Comparison of ENCODE assay signal across 8 cellular contexts in the genomic region with DNA sequence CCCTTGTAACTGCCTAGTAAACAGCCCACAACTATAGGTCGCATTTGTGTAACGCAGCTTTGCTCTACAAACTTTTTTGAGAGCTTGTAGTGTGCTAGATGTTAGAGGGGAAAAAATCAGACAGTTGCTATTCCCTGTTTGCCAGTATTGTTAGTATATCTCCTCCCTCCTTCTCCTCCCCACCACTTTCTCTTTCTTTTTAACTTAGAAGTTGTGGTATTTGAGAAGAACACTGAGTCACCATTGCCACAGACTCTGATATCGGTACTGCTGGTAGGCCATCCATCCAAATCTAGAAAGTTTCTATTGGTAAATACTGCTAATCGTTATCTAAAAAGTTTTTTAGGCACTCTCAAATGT. TPM values are rescaled to one million over a fixed set of nuclear protein-coding genes. Genes with fewer than 3 reads are reported as not detected.
DNase-seq lines count a peak whose midpoint lies in the region; ATAC-seq and TF ChIP-seq lines count a peak whose summit lies in the region.

No MANE protein-coding gene starts in this region.

- H3K4me3 Mint-ChIP-seq in Caco-2 (ENCODE audit: unreplicated experiment) = peak overlapping the region; percentile 94
- H3K4me3 Mint-ChIP-seq in IgD-negative memory B cell = peak overlapping the region; percentile 93 to 100 (median 95)

- H3K4me1 ChIP-seq in Caco-2 (peaks cover 14% of the 10 kb centered on the region), thymus (ENCODE audit: control insufficient read depth, insufficient read depth, low read length) (peaks cover 12% of the 10 kb centered on the region)

- H3K4me1 Mint-ChIP-seq in Caco-2 (ENCODE audit: low read depth, unreplicated experiment) (peaks cover 21% of the 10 kb centered on the region), IgD-negative memory B cell (peaks cover 20 to 42% (median 38%) of the 10 kb centered on the region in 3 donors)

- WGBS in thymus = 11% methylated on average over 4 of the region's 4 CpGs

- CTCF ChIA-PET in Caco-2 (lab: Charles Lee) = no interaction called here

- no TSS peak for BruUV-seq in Caco-2 (replicated peaks; lab: Mats Ljungman, UMichigan)

- H3K36me3 Mint-ChIP-seq in Caco-2 (ENCODE audit: insufficient read depth, unreplicated experiment) (peaks cover 35% of the 10 kb centered on the region), IgD-negative memory B cell (peaks cover 3% of the 10 kb centered on the region)

- TF ChIP-seq CTCF in Caco-2 (IDR thresholded peaks at IDR 0.05; ENCODE audit: insufficient read depth in 1 of 2, low read depth in 1 of 2, low read length in 1 of 2, severe bottlenecking in 1 of 2, unreplicated experiment in 1 of 2) = no peak

- POLR2A ChIA-PET in Caco-2 (lab: Charles Lee) = interaction anchor here (0.6 to 1.7 kb wide), 2 partner anchors 34 to 682 kb away, joined by 3 to 8 read pairs; no protein-coding TSS in a partner anchor

- peak; percentile 32 for ATAC-seq in GM21381 (IDR thresholded peaks at IDR 0.05; ENCODE audit: unreplicated experiment)

- H3K36me3 ChIP-seq in Caco-2 (ENCODE audit: control insufficient read depth, insufficient read depth, low read length) = no peaks in the 10 kb centered on the region
- peaks cover 7% of the 10 kb centered on the region for H3K36me3 ChIP-seq in thymus (ENCODE audit: control insufficient read depth, insufficient read depth)

- no peaks in the 10 kb centered on the region for H3K9me3 Mint-ChIP-seq in Caco-2 (ENCODE audit: unreplicated experiment)
- no peaks in the 10 kb centered on the region for H3K9me3 Mint-ChIP-seq in IgD-negative memory B cell

- DNase-seq in Caco-2 = no peak
- peak; percentile 60 for DNase-seq in kidney tubule cell (ENCODE audit: low spot score)
- DNase-seq in stimulated activated naive CD4-positive, alpha-beta T cell (lab: John Stamatoyannopoulos, UW) = no peak
- DNase-seq in HK-2 (ENCODE audit: unreplicated experiment) = no peak

- H3K27me3 ChIP-seq in Caco-2 (replicated peaks; ENCODE audit: control insufficient read depth, insufficient read depth, low read length) (no peaks in the 10 kb centered on the region), thymus (ENCODE audit: control insufficient read depth, insufficient read depth) (no peaks in the 10 kb centered on the region)

- peak overlapping the region; percentile 85 for H3K27ac Mint-ChIP-seq in Caco-2 (ENCODE audit: unreplicated experiment)
- peak overlapping the region; percentile 92 to 99 (median 93) for H3K27ac Mint-ChIP-seq in IgD-negative memory B cell

- no peaks in the 10 kb centered on the region for H3K27me3 Mint-ChIP-seq in Caco-2 (ENCODE audit: insufficient read depth, unreplicated experiment)
- no peaks in the 10 kb centered on the region for H3K27me3 Mint-ChIP-seq in IgD-negative memory B cell

- H3K27ac ChIP-seq in angular gyrus (ENCODE audit: low read depth, low read length) (peak overlapping the region; percentile 81), thymus (ENCODE audit: low read depth) (peak overlapping the region; percentile 93)

- no peaks in the 10 kb centered on the region for H3K9me3 ChIP-seq in Caco-2
- H3K9me3 ChIP-seq in thymus (ENCODE audit: control insufficient read depth) = no peaks in the 10 kb centered on the region

- intact Hi-C loops in Caco-2 (cut with micrococcal nuclease; ENCODE audit: unreplicated experiment) = loop anchor here (5.0 kb wide), 1 partner anchor 337 kb away; no protein-coding TSS in a partner anchor

- peak overlapping the region; percentile 89 for H3K4me3 ChIP-seq in Caco-2 (ENCODE audit: low read depth, low read length)
- peak overlapping the region; percentile 96 for H3K4me3 ChIP-seq in thymus (ENCODE audit: low read length)

RNA-seq across cellular contexts. Expression of gene POMP, which starts 0.7 kb away (rescaled TPM):
- total RNA-seq in Caco-2 (2022) = 116 and 125 TPM in 2 replicates
- 78.5 TPM for polyA plus RNA-seq in IgD-negative memory B cell
- 108 TPM for polyA plus RNA-seq in thymus

RNA-seq across cellular contexts. Expression of gene SLC46A3, which starts 59.2 kb away (rescaled TPM):
- total RNA-seq in Caco-2 (2022) = 2.0 and 2.3 TPM in 2 replicates
- polyA plus RNA-seq in IgD-negative memory B cell = 18.0 TPM
- polyA plus RNA-seq in thymus = 18.9 TPM
